ENCODE assay signal across 8 cellular contexts in the genomic region with DNA sequence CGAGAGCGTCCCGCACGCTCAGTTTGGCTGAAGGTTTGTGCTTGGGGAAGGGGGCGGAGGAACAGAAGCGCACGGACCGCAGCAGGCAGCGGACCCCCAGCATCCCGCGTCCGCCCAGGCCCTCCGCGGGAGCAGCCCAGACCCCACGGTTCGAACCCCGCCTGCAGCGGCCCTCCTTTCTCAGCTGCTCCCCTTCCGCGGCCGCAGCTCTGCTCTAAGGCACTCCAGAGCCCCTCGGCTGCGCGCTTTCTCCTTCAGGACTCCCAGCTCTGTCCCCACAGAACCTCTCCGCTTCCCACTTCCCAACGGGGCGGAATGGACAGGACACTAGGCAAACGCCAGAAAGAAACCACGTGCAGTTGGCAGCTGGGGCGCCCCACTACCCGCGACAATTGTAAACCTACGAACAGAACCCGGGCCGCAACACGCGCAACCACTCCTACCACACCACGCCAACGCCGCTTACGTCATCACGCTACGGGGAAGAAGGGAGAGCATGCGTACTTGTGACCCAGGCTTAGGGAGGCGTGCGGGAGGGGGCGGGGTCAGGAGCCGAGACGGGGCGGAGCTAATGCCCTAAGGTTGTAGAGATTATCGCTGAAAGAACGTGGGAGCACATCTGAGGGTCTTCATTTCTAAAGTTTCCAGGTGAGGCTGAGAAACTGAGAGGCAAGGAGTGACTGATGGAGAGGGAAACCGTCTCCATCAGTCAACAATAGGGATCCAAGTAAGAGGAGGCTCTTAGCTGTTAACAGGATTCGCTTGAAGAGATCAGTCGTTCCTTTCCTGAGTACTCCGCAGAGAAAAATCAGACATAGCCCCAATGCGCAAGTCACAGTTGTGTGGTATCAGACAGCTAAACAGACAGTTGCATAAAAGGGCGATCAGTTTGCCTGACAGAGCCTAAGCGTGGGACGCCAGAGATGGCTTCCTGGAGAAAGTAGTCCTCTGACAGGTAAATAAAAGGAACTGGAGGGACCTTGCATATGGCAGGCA. TPM values are rescaled to one million over a fixed set of nuclear protein-coding genes. Genes with fewer than 3 reads are reported as not detected.
DNase-seq lines count a peak whose midpoint lies in the region; ATAC-seq and TF ChIP-seq lines count a peak whose summit lies in the region.

Gene NARS2 (minus strand): TSS at position 479 of the 996 bp plus-strand sequence. CDS start 376 bp downstream, at position 103.

- H3K9me3 Mint-ChIP-seq in chondrocyte (ENCODE audit: low read depth): no peaks in the 10 kb centered on the region

- H3K4me3 ChIP-seq in kidney epithelial cell (ENCODE audit: low read depth, low read length): peak within 1 kb of the TSS; percentile 89

- TF ChIP-seq CTCF in chondrocyte (IDR thresholded peaks at IDR 0.05) (no peak), kidney epithelial cell (IDR thresholded peaks at IDR 0.05; ENCODE audit: insufficient read depth, low read length, poor library complexity, severe bottlenecking) (no peak)

- peaks cover 14% of the 10 kb centered on the region for H3K4me1 Mint-ChIP-seq in chondrocyte (ENCODE audit: low read depth)

- DNase-seq in AML-193 (lab: John Stamatoyannopoulos, UW) (peak; percentile 94 to 95), NCI-H510A treated with DMSO at 0.1 percent for 48 hours (lab: John Stamatoyannopoulos, UW) (peak; percentile 98), chondrocyte (ENCODE audit: low spot score) (peak; percentile 97), kidney epithelial cell (ENCODE audit: low read depth) (peak; percentile 86)
- DNase-seq in activated CD4-positive, alpha-beta T cell treated with anti-CD3 and anti-CD28 coated beads for 24 hours (ENCODE audit: low read depth in 2 of 2): peak; percentile 97 to 99
- peak; percentile 96 to 98 for DNase-seq in stimulated activated CD4-positive, alpha-beta T cell treated with anti-CD3 and anti-CD28 coated beads, Interleukin-15, amount 100 ng/mL, for 48 hours (ENCODE audit: low read depth in 2 of 2)

- H3K27me3 Mint-ChIP-seq in chondrocyte (ENCODE audit: low read depth): no peaks in the 10 kb centered on the region

- ATAC-seq in HG03439 (IDR thresholded peaks at IDR 0.05; ENCODE audit: unreplicated experiment): peak; percentile 95

- no peaks in the 10 kb centered on the region for H3K36me3 ChIP-seq in kidney epithelial cell (ENCODE audit: control insufficient read depth, insufficient read depth, low read length)

- H3K27me3 ChIP-seq in kidney epithelial cell (ENCODE audit: control insufficient read depth, insufficient read depth, low read length): no peaks in the 10 kb centered on the region

- H3K36me3 Mint-ChIP-seq in chondrocyte (ENCODE audit: low read depth): peaks cover 11% of the 10 kb centered on the region

- TF ChIP-seq POLR2A in GM19193 (IDR thresholded peaks at IDR 0.05; ENCODE audit: extremely low read depth, insufficient read depth, insufficient read length): peak; percentile 83

- peak within 1 kb of the TSS; percentile 95 for H3K27ac Mint-ChIP-seq in chondrocyte (ENCODE audit: unreplicated experiment)

- peak within 1 kb of the TSS; percentile 98 for H3K4me3 Mint-ChIP-seq in chondrocyte (ENCODE audit: unreplicated experiment)

RNA-seq across cellular contexts. Expression of gene NARS2, which starts in this region (rescaled TPM):
- total RNA-seq in chondrocyte (11.0 to 13.6 TPM (median 12.4 TPM) in 3 replicates), kidney epithelial cell (16.7 and 25.5 TPM in 2 replicates)

Comparison
In these comparisons a context has a peak if more than half of its experiments do, and no peak if none do; other contexts are left out.
1. Peak in every context shown above with its lines: DNase-seq, ATAC-seq and H3K4me3 ChIP-seq.